Comparison of ENCODE assay signal across 8 cellular contexts in the genomic region with DNA sequence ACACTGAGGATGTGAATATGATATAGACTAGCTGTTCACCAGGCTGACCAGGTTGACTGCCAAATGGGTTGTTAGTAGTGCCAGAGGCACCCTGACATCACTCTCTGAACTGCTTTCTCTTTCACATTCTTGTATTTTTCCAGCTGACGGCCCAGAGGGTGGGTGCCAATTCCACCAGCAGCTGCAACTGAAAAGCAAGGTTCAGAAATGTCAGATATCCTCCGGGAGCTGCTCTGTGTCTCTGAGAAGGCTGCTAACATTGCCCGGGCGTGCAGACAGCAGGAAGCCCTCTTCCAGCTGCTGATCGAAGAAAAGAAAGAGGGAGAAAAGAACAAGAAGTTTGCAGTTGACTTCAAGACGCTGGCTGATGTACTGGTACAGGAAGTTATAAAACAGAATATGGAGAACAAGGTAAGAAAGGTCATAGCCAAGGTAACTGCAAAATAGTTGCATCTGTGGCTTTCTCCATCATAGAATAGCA. TPM values are rescaled to one million over a fixed set of nuclear protein-coding genes. Genes with fewer than 3 reads are reported as not detected.
DNase-seq lines count a peak whose midpoint lies in the region; ATAC-seq and TF ChIP-seq lines count a peak whose summit lies in the region.

No MANE protein-coding gene starts in this region.

- BruUV-seq in IMR-90 (replicated peaks; lab: Mats Ljungman, UMichigan) = no TSS peak

- H3K23ac ChIP-seq in IMR-90 (ENCODE audit: low read depth, low read length) = peak overlapping the region; percentile 1; the same call in 1 of the 2 replicates

- no peak for TF ChIP-seq POLR2A in IMR-90 (IDR thresholded peaks at IDR 0.05; ENCODE audit: low read depth, low read length)

- H3K18ac ChIP-seq in IMR-90 (ENCODE audit: low read depth, low read length) = peak overlapping the region; percentile 66

- no peaks in the 10 kb centered on the region for H4K20me1 ChIP-seq in IMR-90 (ENCODE audit: insufficient read depth, low read length)

- H2BK5ac ChIP-seq in IMR-90 (ENCODE audit: low read depth, low read length, poor library complexity, severe bottlenecking) = peak overlapping the region; percentile 31

- peak overlapping the region; percentile 2 for H2AFZ ChIP-seq in IMR-90 (replicated peaks; ENCODE audit: low read length, poor library complexity)

- in situ Hi-C loops in IMR-90 (cut with MboI; ENCODE audit: low sequenced_read_pairs) = no loop called here

- H4K5ac ChIP-seq in IMR-90 (ENCODE audit: low read depth, low read length) = peak overlapping the region; percentile 46; the same call in 1 of the 2 replicates

- TF ChIP-seq RAD21 in IMR-90 (IDR thresholded peaks at IDR 0.05; ENCODE audit: low read length) = no peak

- CTCF ChIA-PET in CD4-positive, alpha-beta memory T cell (lab: Charles Lee; ENCODE audit: partially characterized antibody) = interaction anchor here (0.7 to 2.2 kb wide), 5 partner anchors 8 to 490 kb away, joined by 3 to 13 read pairs (median 5); partner anchors contain the start of gene HIBCH
- CTCF ChIA-PET in IMR-90 (lab: Yijun Ruan, JAX) = interaction anchor here (0.5 to 1.2 kb wide), 4 partner anchors 15 to 1018 kb away, joined by 3 to 4 read pairs (median 4); partner anchors contain the start of gene HIBCH
- CTCF ChIA-PET in activated CD8-positive, alpha-beta T cell treated with anti-CD3 and anti-CD28 coated beads, Interleukin-2, amount 10 ng/mL, durations not matched to agents 7 days and 5 days (lab: Charles Lee) = interaction anchor here (0.8 to 2.2 kb wide), 6 partner anchors 10 to 597 kb away, joined by 3 to 9 read pairs (median 4); partner anchors contain the start of genes INPP1 and OSGEPL1

- no peak overlapping the region; the same call in 1 of the 2 replicates for H3K56ac ChIP-seq in IMR-90 (ENCODE audit: extremely low read depth, insufficient read depth, low read length)

- peak overlapping the region; percentile 90 to 97 (median 94) for H3K4me3 Mint-ChIP-seq in CD4-positive, alpha-beta memory T cell
- H3K4me3 Mint-ChIP-seq in activated CD8-positive, alpha-beta T cell treated with anti-CD3 and anti-CD28 coated beads, Interleukin-2, amount 10 ng/mL, durations not matched to agents 7 days and 5 days = peak overlapping the region; percentile 89
- H3K4me3 Mint-ChIP-seq in naive B cell = peak overlapping the region; percentile 91 to 98 (median 94)

- H3K27me3 ChIP-seq in CD4-positive, alpha-beta memory T cell (ENCODE audit: insufficient read depth, low read length) = no peaks in the 10 kb centered on the region
- H3K27me3 ChIP-seq in IMR-90 (ENCODE audit: control insufficient read depth, insufficient read depth, low read length) (no peaks in the 10 kb centered on the region), tibial artery (no peaks in the 10 kb centered on the region)

- peaks cover 14 to 36% (median 26%) of the 10 kb centered on the region in 4 donors for H3K4me1 Mint-ChIP-seq in CD4-positive, alpha-beta memory T cell
- H3K4me1 Mint-ChIP-seq in activated CD8-positive, alpha-beta T cell treated with anti-CD3 and anti-CD28 coated beads, Interleukin-2, amount 10 ng/mL, durations not matched to agents 7 days and 5 days (ENCODE audit: low read depth) = peaks cover 18% of the 10 kb centered on the region
- H3K4me1 Mint-ChIP-seq in naive B cell = peaks cover 10 to 27% (median 10%) of the 10 kb centered on the region in 3 donors

- no peak overlapping the region for H2AK5ac ChIP-seq in IMR-90 (ENCODE audit: low read depth, low read length)

- H3K9me1 ChIP-seq in IMR-90 (ENCODE audit: insufficient read depth, low read length) = peaks cover 3% of the 10 kb centered on the region; the same call in 1 of the 2 replicates

- H3K36me3 Mint-ChIP-seq in CD4-positive, alpha-beta memory T cell = peaks cover 4 to 7% of the 10 kb centered on the region in 2 donors
- peaks cover 3% of the 10 kb centered on the region for H3K36me3 Mint-ChIP-seq in activated CD8-positive, alpha-beta T cell treated with anti-CD3 and anti-CD28 coated beads, Interleukin-2, amount 10 ng/mL, durations not matched to agents 7 days and 5 days (ENCODE audit: low read depth)
- no peaks in the 10 kb centered on the region for H3K36me3 Mint-ChIP-seq in naive B cell

- dilution Hi-C loops in IMR-90 (cut with HindIII; ENCODE audit: low sequenced_read_pairs, unreplicated experiment) = no loop called here

- H3K27ac Mint-ChIP-seq in CD4-positive, alpha-beta memory T cell = peak overlapping the region; percentile 85 to 99 (median 94)
- peak overlapping the region; percentile 91 for H3K27ac Mint-ChIP-seq in activated CD8-positive, alpha-beta T cell treated with anti-CD3 and anti-CD28 coated beads, Interleukin-2, amount 10 ng/mL, durations not matched to agents 7 days and 5 days
- H3K27ac Mint-ChIP-seq in naive B cell = peak overlapping the region; percentile 22 to 96 (median 88)

- H3K4me1 ChIP-seq in CD4-positive, alpha-beta memory T cell (ENCODE audit: insufficient read depth, low read length) = peaks cover 27% of the 10 kb centered on the region
- H3K4me1 ChIP-seq in IMR-90 (ENCODE audit: control insufficient read depth, insufficient read depth, low read length) = peaks cover 10% of the 10 kb centered on the region
- peaks cover 0 to 16% (median 9%) of the 10 kb centered on the region in 4 donors for H3K4me1 ChIP-seq in tibial artery

- H3K27me3 Mint-ChIP-seq in CD4-positive, alpha-beta memory T cell = no peaks in the 10 kb centered on the region
- H3K27me3 Mint-ChIP-seq in activated CD8-positive, alpha-beta T cell treated with anti-CD3 and anti-CD28 coated beads, Interleukin-2, amount 10 ng/mL, durations not matched to agents 7 days and 5 days (ENCODE audit: low read depth) = no peaks in the 10 kb centered on the region
- no peaks in the 10 kb centered on the region for H3K27me3 Mint-ChIP-seq in naive B cell

- H3K27ac ChIP-seq in CD4-positive, alpha-beta memory T cell (ENCODE audit: low read depth, low read length) = peak overlapping the region; percentile 47
- H3K27ac ChIP-seq in IMR-90 (ENCODE audit: insufficient read depth, low read length) = peak overlapping the region; percentile 18; the same call in 1 of the 2 replicates
- peak overlapping the region; percentile 53 for H3K27ac ChIP-seq in tibial artery

- peak overlapping the region; percentile 8; the same call in 1 of the 2 replicates for H2BK20ac ChIP-seq in IMR-90 (ENCODE audit: low read depth, low read length)

- H2BK15ac ChIP-seq in IMR-90 (ENCODE audit: low read depth, low read length) = no peak overlapping the region

- H3K14ac ChIP-seq in IMR-90 (replicated peaks; ENCODE audit: low read depth, low read length) = 0 out of 2 replicates have a peak overlapping the region, but pooled peaks have one; percentile 5

- WGBS in IMR-90 (ENCODE audit: extremely low coverage in 2 of 2, insufficient read length in 1 of 2), 2 experiments = 8% methylated on average over 2 of the region's 6 CpGs; no CpG with 5 or more reads in 1 of the 2 experiments

- H2BK120ac ChIP-seq in IMR-90 (ENCODE audit: low read depth, low read length) = no peak overlapping the region

- ATAC-seq in GM21360 (IDR thresholded peaks at IDR 0.05; ENCODE audit: unreplicated experiment) (peak; percentile 82), IMR-90 (ENCODE audit: low read depth) (peak; percentile 72), naive B cell (ENCODE audit: low read depth in 2 of 2) (peak; percentile 97)
- peak; percentile 97 for ATAC-seq in activated CD8-positive, alpha-beta T cell treated with anti-CD3 and anti-CD28 coated beads, Interleukin-2, amount 10 ng/mL, durations not matched to agents 7 days and 5 days

- no peak overlapping the region; the same call in 1 of the 2 replicates for H4K91ac ChIP-seq in IMR-90 (ENCODE audit: insufficient read depth, low read depth, low read length)

- peak; percentile 55 to 68 (median 61) for DNase-seq in CD4-positive, alpha-beta memory T cell
- DNase-seq in IMR-90 (peak; percentile 76), epithelial cell of esophagus (ENCODE audit: low read depth) (peak; percentile 47), naive B cell (peak; percentile 50), tibial artery (peak; percentile 31 to 72), T1000 (lab: John Stamatoyannopoulos, UW) (no peak)
- DNase-seq in activated CD8-positive, alpha-beta T cell treated with anti-CD3 and anti-CD28 coated beads, Interleukin-2, amount 10 ng/mL, durations not matched to agents 7 days and 5 days = peak; percentile 71

- H3K36me3 ChIP-seq in CD4-positive, alpha-beta memory T cell (ENCODE audit: insufficient read depth, low read length) = no peaks in the 10 kb centered on the region
- 0 out of 2 replicates have a peak, but pooled peaks cover under 1% of the 10 kb centered on the region for H3K36me3 ChIP-seq in IMR-90 (ENCODE audit: control insufficient read depth, insufficient read depth, low read length)
- H3K36me3 ChIP-seq in tibial artery = peaks cover 0 to 13% (median 5%) of the 10 kb centered on the region in 3 donors

- intact Hi-C loops in CD4-positive, alpha-beta memory T cell (cut with micrococcal nuclease) = no loop called here
- intact Hi-C loops in IMR-90 (cut with micrococcal nuclease) (loop anchor here (10.0 kb wide), 1 partner anchor 445 kb away; no protein-coding TSS in a partner anchor), tibial artery (cut with DNase I; ENCODE audit: low total_unique reads) (no loop called here)

- H3K4me3 ChIP-seq in CD4-positive, alpha-beta memory T cell (ENCODE audit: low read length in 2 of 2) = peak overlapping the region; percentile 49 to 66
- H3K4me3 ChIP-seq in IMR-90 (ENCODE audit: insufficient read depth, low read depth, low read length) (peak overlapping the region; percentile 34), epithelial cell of esophagus (ENCODE audit: low read length) (peak overlapping the region; percentile 21), tibial artery (peak overlapping the region; percentile 36 to 38)

- H3K9me3 ChIP-seq in CD4-positive, alpha-beta memory T cell (ENCODE audit: control insufficient read depth in 1 of 2, low read length in 2 of 2) = no peaks in the 10 kb centered on the region
- H3K9me3 ChIP-seq in IMR-90 (ENCODE audit: control insufficient read depth, insufficient read depth, low read length) = no peaks in the 10 kb centered on the region
- no peaks in the 10 kb centered on the region for H3K9me3 ChIP-seq in tibial artery

- peak overlapping the region; percentile 90 for H3K4me2 ChIP-seq in IMR-90 (ENCODE audit: low read depth, low read length)

- H2AK9ac ChIP-seq in IMR-90 (replicated peaks; ENCODE audit: low read depth, low read length, poor library complexity) = no peak overlapping the region

- H3K4ac ChIP-seq in IMR-90 (ENCODE audit: low read depth, low read length) = no peak overlapping the region

- H3K9ac ChIP-seq in IMR-90 (ENCODE audit: low read depth, low read length) = peak overlapping the region; percentile 4; the same call in 1 of the 2 replicates

- peaks cover 14 to 20% of the 10 kb centered on the region in 2 experiments for H3K79me1 ChIP-seq in IMR-90 (ENCODE audit: low read depth in 1 of 2, low read length in 2 of 2)

- peak overlapping the region in 1 of 2 experiments; percentile 50; a peak in 2 of 4 replicates for H4K8ac ChIP-seq in IMR-90 (ENCODE audit: low read depth in 2 of 2, low read length in 2 of 2)

- TF ChIP-seq CTCF in IMR-90 (conservative IDR thresholded peaks at IDR 0.05; ENCODE audit: low read depth, low read length) = no peak
- TF ChIP-seq CTCF in epithelial cell of esophagus (IDR thresholded peaks at IDR 0.05; ENCODE audit: insufficient read depth, low read depth, low read length, missing control alignments) = no peak
- no peak for TF ChIP-seq CTCF in tibial artery (IDR thresholded peaks at IDR 0.05)

- H3K9me3 Mint-ChIP-seq in CD4-positive, alpha-beta memory T cell = no peaks in the 10 kb centered on the region
- no peaks in the 10 kb centered on the region for H3K9me3 Mint-ChIP-seq in activated CD8-positive, alpha-beta T cell treated with anti-CD3 and anti-CD28 coated beads, Interleukin-2, amount 10 ng/mL, durations not matched to agents 7 days and 5 days (ENCODE audit: insufficient read depth)
- no peaks in the 10 kb centered on the region for H3K9me3 Mint-ChIP-seq in naive B cell

- POLR2A ChIA-PET in CD4-positive, alpha-beta memory T cell (lab: Charles Lee; ENCODE audit: partially characterized antibody) = interaction anchor here (0.6 to 2.9 kb wide), 7 partner anchors 10 to 215 kb away, joined by 3 to 14 read pairs (median 4); partner anchors contain the start of genes HIBCH and INPP1
- POLR2A ChIA-PET in IMR-90 (lab: Charles Lee; ENCODE audit: unreplicated experiment) = no interaction called here
- POLR2A ChIA-PET in activated CD8-positive, alpha-beta T cell treated with anti-CD3 and anti-CD28 coated beads, Interleukin-2, amount 10 ng/mL, durations not matched to agents 7 days and 5 days (lab: Charles Lee) = interaction anchor here (0.6 to 1.2 kb wide), 6 partner anchors 9 to 754 kb away, joined by 3 to 10 read pairs (median 4); partner anchors contain the start of genes HIBCH and MFSD6

RNA-seq across cellular contexts. Expression of gene INPP1, which starts 16.5 kb away (rescaled TPM):
- total RNA-seq in CD4-positive, alpha-beta memory T cell = 1 to 10 TPM; 3.2 to 3.7 TPM
- polyA plus RNA-seq in CD4-positive, alpha-beta memory T cell = 1 to 10 TPM; 3.1 to 3.4 TPM
- 3.6 and 4.1 TPM in 2 replicates for total RNA-seq in IMR-90 (2012; rRNA removed)
- polyA plus RNA-seq in IMR-90 (2012; rRNA removed) (10.1 and 10.7 TPM in 2 replicates), naive B cell (ENCODE audit: low read depth in 6 of 6) (1 to 10 TPM in 5 of 6 donors, not detected in 1; 1.3 to 4.4 (median 3.4) TPM)
- 3.0 and 5.1 TPM in 2 replicates for polyA plus RNA-seq in IMR-90 (2012; cell fraction: cytosol; rRNA removed)
- 6.9 and 28.7 TPM in 2 replicates for polyA plus RNA-seq in IMR-90 (2012; cell fraction: nucleus; rRNA removed; ENCODE audit: low replicate concordance)
- total RNA-seq in activated CD8-positive, alpha-beta T cell treated with anti-CD3 and anti-CD28 coated beads, Interleukin-2, amount 10 ng/mL, durations not matched to agents 7 days and 5 days = 1 to 10 TPM; 5.6 to 6.9 TPM

RNA-seq across cellular contexts. Expression of gene HIBCH, which starts 40.3 kb away (rescaled TPM):
- 10 to 100 TPM; 20.0 to 22.3 TPM for total RNA-seq in CD4-positive, alpha-beta memory T cell
- 10 to 100 TPM; 19.3 to 19.6 TPM for polyA plus RNA-seq in CD4-positive, alpha-beta memory T cell
- 8.8 and 15.6 TPM in 2 replicates for total RNA-seq in IMR-90 (2012; rRNA removed)
- polyA plus RNA-seq in IMR-90 (2012; rRNA removed) = 8.3 and 11.9 TPM in 2 replicates
- 1.2 and 1.7 TPM in 2 replicates for polyA plus RNA-seq in IMR-90 (2012; cell fraction: cytosol; rRNA removed)
- 1.0 and 10.0 TPM in 2 replicates for polyA plus RNA-seq in IMR-90 (2012; cell fraction: nucleus; rRNA removed; ENCODE audit: low replicate concordance)
- total RNA-seq in activated CD8-positive, alpha-beta T cell treated with anti-CD3 and anti-CD28 coated beads, Interleukin-2, amount 10 ng/mL, durations not matched to agents 7 days and 5 days = 10 to 100 TPM; 13.5 to 13.7 TPM
- 10 to 100 TPM; 11.6 to 31.7 (median 22.4) TPM for polyA plus RNA-seq in naive B cell (ENCODE audit: low read depth in 6 of 6)

RNA-seq across cellular contexts. Expression of gene MFSD6, which starts 48.2 kb away (rescaled TPM):
- 10 to 100 TPM; 38.3 to 47.5 TPM for total RNA-seq in CD4-positive, alpha-beta memory T cell
- polyA plus RNA-seq in CD4-positive, alpha-beta memory T cell = 10 to 100 TPM in 1 of 2 donors, 1 to 10 TPM in 1; 7.7 to 29.1 TPM
- total RNA-seq in IMR-90 (2012; rRNA removed) = 7.7 and 8.1 TPM in 2 replicates
- 4.0 and 4.2 TPM in 2 replicates for polyA plus RNA-seq in IMR-90 (2012; rRNA removed)
- polyA plus RNA-seq in IMR-90 (2012; cell fraction: cytosol; rRNA removed) = 2.7 and 4.8 TPM in 2 replicates
- 1.6 and 5.3 TPM in 2 replicates for polyA plus RNA-seq in IMR-90 (2012; cell fraction: nucleus; rRNA removed; ENCODE audit: low replicate concordance)
- 10 to 100 TPM; 51.8 to 53.2 TPM for total RNA-seq in activated CD8-positive, alpha-beta T cell treated with anti-CD3 and anti-CD28 coated beads, Interleukin-2, amount 10 ng/mL, durations not matched to agents 7 days and 5 days
- 10 to 100 TPM in 4 of 6 donors, 1 to 10 TPM in 2; 2.0 to 16.7 (median 12.0) TPM for polyA plus RNA-seq in naive B cell (ENCODE audit: low read depth in 6 of 6)
